ENCODE assay signal across 4 cellular contexts in genomic region chr4:144030775-144031174, GRCh38. TPM values are rescaled to one million over a fixed set of nuclear protein-coding genes. Genes with fewer than 3 reads are reported as not detected.
"Had no signal": no experiment of that assay in that cellular context is flagged by ENCODE, and none has a peak within 500 bp of the region (broad histone marks: within the 10 kb centered on the region; RNA-seq: fewer than 3 reads in every experiment).

No MANE protein-coding gene starts in this region.

RNA-seq across cellular contexts. Expression of gene GYPB, which starts 11.6 kb away (rescaled TPM):
- polyA plus RNA-seq: GM23338, H1, HepG2, IgD-negative memory B cell had no signal
